In genomic region chr3:45704544-45704943, GRCh38 we compare ENCODE assay signal across 12 cellular contexts.
"Had no signal": no experiment of that assay in that cellular context is flagged by ENCODE, and none has a peak within 500 bp of the region (broad histone marks: within the 10 kb centered on the region; RNA-seq: fewer than 3 reads in every experiment).

No MANE protein-coding gene starts in this region.

- H3K9me3 ChIP-seq: pancreas, SJCRH30 had no signal

- H3K4me3 Mint-ChIP-seq: activated naive CD8-positive, alpha-beta T cell had no signal

- DNase-seq: activated CD4-positive, alpha-beta T cell treated with anti-CD3 and anti-CD28 coated beads for 48 hours; activated effector memory CD4-positive, alpha-beta T cell treated with anti-CD3 and anti-CD28 coated beads, Interleukin-2, amount 50 U/mL, for 16 hours; anterior cingulate cortex; dermis blood vessel endothelial cell; islet precursor cell; midbrain; pancreas; SJCRH30; stimulated activated CD4-positive, alpha-beta T cell treated with anti-CD3 and anti-CD28 coated beads, Interleukin-1b, Interleukin-23, amount 100 ng/mL, for 48 hours; T1000; WERI-Rb-1 had no signal

- H3K27ac ChIP-seq: pancreas, SJCRH30, WERI-Rb-1 had no signal

- H3K27me3 Mint-ChIP-seq: activated naive CD8-positive, alpha-beta T cell had no signal

- H3K27ac Mint-ChIP-seq: activated naive CD8-positive, alpha-beta T cell had no signal

- H3K4me3 ChIP-seq: pancreas, SJCRH30 had no signal

- ATAC-seq: pancreas had no signal

- H3K4me1 ChIP-seq: SJCRH30 had no signal

- H3K27me3 ChIP-seq: pancreas, SJCRH30 had no signal
